In genomic region chr7:16589895-16590294, GRCh38 we compare ENCODE assay signal across 1 cellular context.
TF ChIP-seq lines count a peak whose summit lies in the region.

No MANE protein-coding gene starts in this region.

TF ChIP-seq in K562, 482 proteins besides CTCF, POLR2A, EP300 and RAD21:
- TF ChIP-seq E2F8 (IDR thresholded peaks at IDR 0.05; ENCODE audit: low read depth, partially characterized antibody) (no peak), MAFF (IDR thresholded peaks at IDR 0.05; ENCODE audit: low read length) (no peak), ZBTB40 (IDR thresholded peaks at IDR 0.05) (peak; percentile 71; the same call in 1 of the 2 replicates), ZBTB40 (CRISPR knock-in tag; IDR thresholded peaks at IDR 0.05) (no peak), ARID2 (IDR thresholded peaks at IDR 0.05) (no peak), ETV1 (tag; conservative IDR thresholded peaks at IDR 0.05; ENCODE audit: low read depth) (no peak), U2AF2 (optimal IDR thresholded peaks at IDR 0.05; ENCODE audit: low read depth, low read length) (no peak)
- TF ChIP-seq, protein P1, sequence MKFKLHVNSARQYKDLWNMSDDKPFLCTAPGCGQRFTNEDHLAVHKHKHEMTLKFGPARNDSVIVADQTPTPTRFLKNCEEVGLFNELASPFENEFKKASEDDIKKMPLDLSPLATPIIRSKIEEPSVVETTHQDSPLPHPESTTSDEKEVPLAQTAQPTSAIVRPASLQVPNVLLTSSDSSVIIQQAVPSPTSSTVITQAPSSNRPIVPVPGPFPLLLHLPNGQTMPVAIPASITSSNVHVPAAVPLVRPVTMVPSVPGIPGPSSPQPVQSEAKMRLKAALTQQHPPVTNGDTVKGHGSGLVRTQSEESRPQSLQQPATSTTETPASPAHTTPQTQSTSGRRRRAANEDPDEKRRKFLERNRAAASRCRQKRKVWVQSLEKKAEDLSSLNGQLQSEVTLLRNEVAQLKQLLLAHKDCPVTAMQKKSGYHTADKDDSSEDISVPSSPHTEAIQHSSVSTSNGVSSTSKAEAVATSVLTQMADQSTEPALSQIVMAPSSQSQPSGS (CRISPR knock-in tag; IDR thresholded peaks at IDR 0.05), result no peak
- TF ChIP-seq, protein P2, sequence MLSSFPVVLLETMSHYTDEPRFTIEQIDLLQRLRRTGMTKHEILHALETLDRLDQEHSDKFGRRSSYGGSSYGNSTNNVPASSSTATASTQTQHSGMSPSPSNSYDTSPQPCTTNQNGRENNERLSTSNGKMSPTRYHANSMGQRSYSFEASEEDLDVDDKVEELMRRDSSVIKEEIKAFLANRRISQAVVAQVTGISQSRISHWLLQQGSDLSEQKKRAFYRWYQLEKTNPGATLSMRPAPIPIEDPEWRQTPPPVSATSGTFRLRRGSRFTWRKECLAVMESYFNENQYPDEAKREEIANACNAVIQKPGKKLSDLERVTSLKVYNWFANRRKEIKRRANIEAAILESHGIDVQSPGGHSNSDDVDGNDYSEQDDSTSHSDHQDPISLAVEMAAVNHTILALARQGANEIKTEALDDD (IDR thresholded peaks at IDR 0.05), result no peak
